1 cellular context compared by ENCODE assay signal in the genomic region with DNA sequence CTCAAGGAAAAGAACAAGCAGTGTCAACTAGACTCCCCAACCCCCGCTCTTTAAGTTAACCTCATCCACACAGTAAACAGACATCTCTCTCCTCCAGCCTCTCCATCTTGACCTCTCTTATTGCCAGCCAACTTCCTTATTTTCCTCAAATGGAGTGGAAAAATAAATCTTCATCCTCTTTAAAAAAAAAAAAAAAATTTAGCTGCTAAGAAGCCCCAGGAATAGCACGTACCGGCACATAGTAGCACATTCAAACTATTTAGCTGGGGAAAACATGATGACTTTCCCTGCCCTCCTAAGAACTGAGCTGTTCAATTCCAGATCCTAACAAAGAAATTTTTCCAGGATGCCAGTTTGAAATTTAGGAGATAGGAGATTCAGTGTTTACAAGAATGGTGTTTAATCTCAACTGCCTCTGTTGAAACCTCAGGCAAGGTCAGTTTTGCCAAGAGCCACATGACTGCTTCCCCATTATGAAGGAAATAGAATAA.
TF ChIP-seq lines count a peak whose summit lies in the region.

No MANE protein-coding gene starts in this region.

TF ChIP-seq in GM23338, 12 proteins besides CTCF, POLR2A, EP300 and RAD21 (continued from another document):
- TF ChIP-seq, protein P1, sequence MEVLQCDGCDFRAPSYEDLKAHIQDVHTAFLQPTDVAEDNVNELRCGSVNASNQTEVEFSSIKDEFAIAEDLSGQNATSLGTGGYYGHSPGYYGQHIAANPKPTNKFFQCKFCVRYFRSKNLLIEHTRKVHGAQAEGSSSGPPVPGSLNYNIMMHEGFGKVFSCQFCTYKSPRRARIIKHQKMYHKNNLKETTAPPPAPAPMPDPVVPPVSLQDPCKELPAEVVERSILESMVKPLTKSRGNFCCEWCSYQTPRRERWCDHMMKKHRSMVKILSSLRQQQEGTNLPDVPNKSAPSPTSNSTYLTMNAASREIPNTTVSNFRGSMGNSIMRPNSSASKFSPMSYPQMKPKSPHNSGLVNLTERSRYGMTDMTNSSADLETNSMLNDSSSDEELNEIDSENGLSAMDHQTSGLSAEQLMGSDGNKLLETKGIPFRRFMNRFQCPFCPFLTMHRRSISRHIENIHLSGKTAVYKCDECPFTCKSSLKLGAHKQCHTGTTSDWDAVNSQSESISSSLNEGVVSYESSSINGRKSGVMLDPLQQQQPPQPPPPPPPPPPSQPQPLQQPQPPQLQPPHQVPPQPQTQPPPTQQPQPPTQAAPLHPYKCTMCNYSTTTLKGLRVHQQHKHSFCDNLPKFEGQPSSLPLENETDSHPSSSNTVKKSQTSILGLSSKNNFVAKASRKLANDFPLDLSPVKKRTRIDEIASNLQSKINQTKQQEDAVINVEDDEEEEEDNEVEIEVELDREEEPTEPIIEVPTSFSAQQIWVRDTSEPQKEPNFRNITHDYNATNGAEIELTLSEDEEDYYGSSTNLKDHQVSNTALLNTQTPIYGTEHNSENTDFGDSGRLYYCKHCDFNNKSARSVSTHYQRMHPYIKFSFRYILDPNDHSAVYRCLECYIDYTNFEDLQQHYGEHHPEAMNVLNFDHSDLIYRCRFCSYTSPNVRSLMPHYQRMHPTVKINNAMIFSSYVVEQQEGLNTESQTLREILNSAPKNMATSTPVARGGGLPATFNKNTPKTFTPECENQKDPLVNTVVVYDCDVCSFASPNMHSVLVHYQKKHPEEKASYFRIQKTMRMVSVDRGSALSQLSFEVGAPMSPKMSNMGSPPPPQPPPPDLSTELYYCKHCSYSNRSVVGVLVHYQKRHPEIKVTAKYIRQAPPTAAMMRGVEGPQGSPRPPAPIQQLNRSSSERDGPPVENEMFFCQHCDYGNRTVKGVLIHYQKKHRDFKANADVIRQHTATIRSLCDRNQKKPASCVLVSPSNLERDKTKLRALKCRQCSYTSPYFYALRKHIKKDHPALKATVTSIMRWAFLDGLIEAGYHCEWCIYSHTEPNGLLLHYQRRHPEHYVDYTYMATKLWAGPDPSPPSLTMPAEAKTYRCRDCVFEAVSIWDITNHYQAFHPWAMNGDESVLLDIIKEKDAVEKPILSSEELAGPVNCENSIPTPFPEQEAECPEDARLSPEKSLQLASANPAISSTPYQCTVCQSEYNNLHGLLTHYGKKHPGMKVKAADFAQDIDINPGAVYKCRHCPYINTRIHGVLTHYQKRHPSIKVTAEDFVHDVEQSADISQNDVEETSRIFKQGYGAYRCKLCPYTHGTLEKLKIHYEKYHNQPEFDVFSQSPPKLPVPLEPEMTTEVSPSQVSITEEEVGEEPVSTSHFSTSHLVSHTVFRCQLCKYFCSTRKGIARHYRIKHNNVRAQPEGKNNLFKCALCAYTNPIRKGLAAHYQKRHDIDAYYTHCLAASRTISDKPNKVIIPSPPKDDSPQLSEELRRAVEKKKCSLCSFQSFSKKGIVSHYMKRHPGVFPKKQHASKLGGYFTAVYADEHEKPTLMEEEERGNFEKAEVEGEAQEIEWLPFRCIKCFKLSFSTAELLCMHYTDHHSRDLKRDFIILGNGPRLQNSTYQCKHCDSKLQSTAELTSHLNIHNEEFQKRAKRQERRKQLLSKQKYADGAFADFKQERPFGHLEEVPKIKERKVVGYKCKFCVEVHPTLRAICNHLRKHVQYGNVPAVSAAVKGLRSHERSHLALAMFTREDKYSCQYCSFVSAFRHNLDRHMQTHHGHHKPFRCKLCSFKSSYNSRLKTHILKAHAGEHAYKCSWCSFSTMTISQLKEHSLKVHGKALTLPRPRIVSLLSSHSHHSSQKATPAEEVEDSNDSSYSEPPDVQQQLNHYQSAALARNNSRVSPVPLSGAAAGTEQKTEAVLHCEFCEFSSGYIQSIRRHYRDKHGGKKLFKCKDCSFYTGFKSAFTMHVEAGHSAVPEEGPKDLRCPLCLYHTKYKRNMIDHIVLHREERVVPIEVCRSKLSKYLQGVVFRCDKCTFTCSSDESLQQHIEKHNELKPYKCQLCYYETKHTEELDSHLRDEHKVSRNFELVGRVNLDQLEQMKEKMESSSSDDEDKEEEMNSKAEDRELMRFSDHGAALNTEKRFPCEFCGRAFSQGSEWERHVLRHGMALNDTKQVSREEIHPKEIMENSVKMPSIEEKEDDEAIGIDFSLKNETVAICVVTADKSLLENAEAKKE (CRISPR knock-in tag; IDR thresholded peaks at IDR 0.05) = no peak
- TF ChIP-seq ZNF331 (CRISPR knock-in tag; IDR thresholded peaks at IDR 0.05; ENCODE audit: low read depth) = no peak
- TF ChIP-seq POLR2AphosphoS5 (IDR thresholded peaks at IDR 0.05; ENCODE audit: low read depth) = no peak
- no peak for TF ChIP-seq STAT1 (IDR thresholded peaks at IDR 0.05; ENCODE audit: unreplicated experiment)
- no peak for TF ChIP-seq EZH2phosphoT487 (IDR thresholded peaks at IDR 0.05; ENCODE audit: unreplicated experiment)
- TF ChIP-seq CREB1 (CRISPR knock-in tag; IDR thresholded peaks at IDR 0.05; ENCODE audit: low read depth) = no peak
- TF ChIP-seq, protein P2, sequence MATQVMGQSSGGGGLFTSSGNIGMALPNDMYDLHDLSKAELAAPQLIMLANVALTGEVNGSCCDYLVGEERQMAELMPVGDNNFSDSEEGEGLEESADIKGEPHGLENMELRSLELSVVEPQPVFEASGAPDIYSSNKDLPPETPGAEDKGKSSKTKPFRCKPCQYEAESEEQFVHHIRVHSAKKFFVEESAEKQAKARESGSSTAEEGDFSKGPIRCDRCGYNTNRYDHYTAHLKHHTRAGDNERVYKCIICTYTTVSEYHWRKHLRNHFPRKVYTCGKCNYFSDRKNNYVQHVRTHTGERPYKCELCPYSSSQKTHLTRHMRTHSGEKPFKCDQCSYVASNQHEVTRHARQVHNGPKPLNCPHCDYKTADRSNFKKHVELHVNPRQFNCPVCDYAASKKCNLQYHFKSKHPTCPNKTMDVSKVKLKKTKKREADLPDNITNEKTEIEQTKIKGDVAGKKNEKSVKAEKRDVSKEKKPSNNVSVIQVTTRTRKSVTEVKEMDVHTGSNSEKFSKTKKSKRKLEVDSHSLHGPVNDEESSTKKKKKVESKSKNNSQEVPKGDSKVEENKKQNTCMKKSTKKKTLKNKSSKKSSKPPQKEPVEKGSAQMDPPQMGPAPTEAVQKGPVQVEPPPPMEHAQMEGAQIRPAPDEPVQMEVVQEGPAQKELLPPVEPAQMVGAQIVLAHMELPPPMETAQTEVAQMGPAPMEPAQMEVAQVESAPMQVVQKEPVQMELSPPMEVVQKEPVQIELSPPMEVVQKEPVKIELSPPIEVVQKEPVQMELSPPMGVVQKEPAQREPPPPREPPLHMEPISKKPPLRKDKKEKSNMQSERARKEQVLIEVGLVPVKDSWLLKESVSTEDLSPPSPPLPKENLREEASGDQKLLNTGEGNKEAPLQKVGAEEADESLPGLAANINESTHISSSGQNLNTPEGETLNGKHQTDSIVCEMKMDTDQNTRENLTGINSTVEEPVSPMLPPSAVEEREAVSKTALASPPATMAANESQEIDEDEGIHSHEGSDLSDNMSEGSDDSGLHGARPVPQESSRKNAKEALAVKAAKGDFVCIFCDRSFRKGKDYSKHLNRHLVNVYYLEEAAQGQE (IDR thresholded peaks at IDR 0.05; ENCODE audit: unreplicated experiment) = no peak
- no peak for TF ChIP-seq NANOG (IDR thresholded peaks at IDR 0.05; ENCODE audit: borderline replicate concordance)
- TF ChIP-seq EZH2 (IDR thresholded peaks at IDR 0.05; ENCODE audit: low read depth, unreplicated experiment) = no peak
- TF ChIP-seq, protein P3, sequence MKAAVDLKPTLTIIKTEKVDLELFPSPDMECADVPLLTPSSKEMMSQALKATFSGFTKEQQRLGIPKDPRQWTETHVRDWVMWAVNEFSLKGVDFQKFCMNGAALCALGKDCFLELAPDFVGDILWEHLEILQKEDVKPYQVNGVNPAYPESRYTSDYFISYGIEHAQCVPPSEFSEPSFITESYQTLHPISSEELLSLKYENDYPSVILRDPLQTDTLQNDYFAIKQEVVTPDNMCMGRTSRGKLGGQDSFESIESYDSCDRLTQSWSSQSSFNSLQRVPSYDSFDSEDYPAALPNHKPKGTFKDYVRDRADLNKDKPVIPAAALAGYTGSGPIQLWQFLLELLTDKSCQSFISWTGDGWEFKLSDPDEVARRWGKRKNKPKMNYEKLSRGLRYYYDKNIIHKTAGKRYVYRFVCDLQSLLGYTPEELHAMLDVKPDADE (IDR thresholded peaks at IDR 0.05) = no peak
- TF ChIP-seq JUNB (IDR thresholded peaks at IDR 0.05; ENCODE audit: unreplicated experiment) = no peak
